Comparison of ENCODE assay signal across 30 cellular contexts in genomic region chr1:115233598-115233997, GRCh38.
DNase-seq lines count a peak whose midpoint lies in the region; ATAC-seq, FAIRE-seq and TF ChIP-seq lines count a peak whose summit lies in the region.
"Had no signal": no experiment of that assay in that cellular context is flagged by ENCODE, and none has a peak within 500 bp of the region (broad histone marks: within the 10 kb centered on the region; RNA-seq: fewer than 3 reads in every experiment).

No MANE protein-coding gene starts in this region.

- H3K27ac Mint-ChIP-seq in activated naive CD4-positive, alpha-beta T cell treated with anti-CD3 and anti-CD28 coated beads for 36 hours = no peak overlapping the region
- H3K27ac Mint-ChIP-seq: CD4-positive, CD25-positive, alpha-beta regulatory T cell; progenitor cell of endocrine pancreas; T-helper 17 cell had no signal

- no peaks in the 10 kb centered on the region for H3K27me3 Mint-ChIP-seq in activated naive CD4-positive, alpha-beta T cell treated with anti-CD3 and anti-CD28 coated beads for 36 hours (ENCODE audit: low read depth)
- H3K27me3 Mint-ChIP-seq: CD4-positive, CD25-positive, alpha-beta regulatory T cell; progenitor cell of endocrine pancreas had no signal

- no peak overlapping the region for H3K9ac ChIP-seq in IMR-90 (ENCODE audit: low read depth, low read length)

- no peak overlapping the region for H3K4me2 ChIP-seq in IMR-90 (ENCODE audit: low read depth, low read length)
- H3K4me2 ChIP-seq: hepatocyte had no signal

- H3K4me3 Mint-ChIP-seq in activated naive CD4-positive, alpha-beta T cell treated with anti-CD3 and anti-CD28 coated beads for 36 hours = no peak overlapping the region
- H3K4me3 Mint-ChIP-seq: T-helper 17 cell had no signal

- H3K4me3 ChIP-seq in A673 (ENCODE audit: low read depth, low read length, poor library complexity, severe bottlenecking) (no peak overlapping the region), IMR-90 (ENCODE audit: insufficient read depth, low read depth, low read length) (no peak overlapping the region), small intestine (ENCODE audit: low read depth in 1 of 2, low read length in 2 of 2) (no peak overlapping the region)
- H3K4me3 ChIP-seq: esophagus muscularis mucosa, hepatocyte, MG63, SK-N-MC had no signal

- no peak overlapping the region for H3K27ac ChIP-seq in A673 (ENCODE audit: low read depth, low read length, poor library complexity, severe bottlenecking)
- no peak overlapping the region for H3K27ac ChIP-seq in IMR-90 (ENCODE audit: insufficient read depth, low read length)
- H3K27ac ChIP-seq in small intestine (ENCODE audit: low read depth in 1 of 2, low read length in 1 of 2) = no peak overlapping the region
- H3K27ac ChIP-seq: 22Rv1, esophagus muscularis mucosa, hepatocyte, neutrophil, RWPE1, SK-N-MC had no signal

- H3K4ac ChIP-seq in IMR-90 (ENCODE audit: low read depth, low read length) = no peak overlapping the region; the same call in 1 of the 2 replicates

- H3K27me3 ChIP-seq in A673 (replicated peaks; ENCODE audit: insufficient read depth, low read depth, low read length, poor library complexity) (no peaks in the 10 kb centered on the region), IMR-90 (ENCODE audit: control insufficient read depth, insufficient read depth, low read length) (no peaks in the 10 kb centered on the region), small intestine (ENCODE audit: control insufficient read depth in 2 of 2, insufficient read depth in 2 of 2, low read length in 2 of 2) (no peaks in the 10 kb centered on the region)
- H3K27me3 ChIP-seq: esophagus muscularis mucosa, hepatocyte, MG63, neutrophil had no signal

- no peak for TF ChIP-seq CTCF in A673 (conservative IDR thresholded peaks at IDR 0.05; ENCODE audit: low read depth, low read length)
- no peak for TF ChIP-seq CTCF in IMR-90 (conservative IDR thresholded peaks at IDR 0.05; ENCODE audit: low read depth, low read length)

- WGBS in IMR-90 (ENCODE audit: extremely low coverage in 2 of 2, insufficient read length in 1 of 2), 2 experiments = no CpG with 5 or more reads among the region's 5 CpGs
- 49 to 62% (median 61%) methylated on average over 5 of the region's 5 CpGs for WGBS in small intestine, 3 donors

- DNase-seq in DMS53 (lab: John Stamatoyannopoulos, UW) (peak; percentile 11), DMS53 treated with DMSO at 0.1 percent for 48 hours (lab: John Stamatoyannopoulos, UW; ENCODE audit: unreplicated experiment) (no peak), A673 (ENCODE audit: low spot score) (peak; percentile 39), IMR-90 (no peak), islet precursor cell (peak; percentile 89), small intestine (no peak)
- DNase-seq in activated naive CD4-positive, alpha-beta T cell treated with anti-CD3 and anti-CD28 coated beads for 36 hours = no peak
- DNase-seq: activated CD4-positive, alpha-beta T cell treated with anti-CD3 and anti-CD28 coated beads for 4 hours; activated T-cell treated with anti-CD3 and anti-CD28 coated beads for 4 hours; CD4-positive, CD25-positive, alpha-beta regulatory T cell; KG1; left cardiac atrium; MG63; NCI-H1694; NCI-H774; stimulated activated naive CD4-positive, alpha-beta T cell treated with Interleukin-2 at 50 U/mL for 16 hours; T-helper 17 cell had no signal

- peak overlapping the region; percentile 16; the same call in 1 of the 2 replicates for H3K18ac ChIP-seq in IMR-90 (ENCODE audit: low read depth, low read length)

- H2BK20ac ChIP-seq in IMR-90 (ENCODE audit: low read depth, low read length) = no peak overlapping the region

- POLR2A ChIA-PET in A673 (lab: Charles Lee; ENCODE audit: low non-redundant PET) (no interaction called here), IMR-90 (lab: Charles Lee; ENCODE audit: unreplicated experiment) (no interaction called here)

- H3K9me3 ChIP-seq in A673 (ENCODE audit: low read depth, low read length, poor library complexity, severe bottlenecking) (no peaks in the 10 kb centered on the region), IMR-90 (ENCODE audit: control insufficient read depth, insufficient read depth, low read length) (0 out of 2 replicates have a peak, but pooled peaks cover 2% of the 10 kb centered on the region), small intestine (ENCODE audit: control insufficient read depth, low read depth) (no peaks in the 10 kb centered on the region)
- H3K9me3 ChIP-seq: esophagus muscularis mucosa, neutrophil had no signal

- no peaks in the 10 kb centered on the region for H3K9me3 Mint-ChIP-seq in activated naive CD4-positive, alpha-beta T cell treated with anti-CD3 and anti-CD28 coated beads for 36 hours

- peaks cover 11% of the 10 kb centered on the region for H3K4me1 ChIP-seq in A673 (ENCODE audit: insufficient read depth, low read length, poor library complexity, severe bottlenecking)
- H3K4me1 ChIP-seq in IMR-90 (ENCODE audit: control insufficient read depth, insufficient read depth, low read length) = no peaks in the 10 kb centered on the region; the same call in 1 of the 2 replicates
- H3K4me1 ChIP-seq in small intestine (ENCODE audit: control insufficient read depth in 2 of 2, insufficient read depth in 1 of 2, low read depth in 1 of 2, low read length in 1 of 2) = peaks cover 0 to 11% of the 10 kb centered on the region in 2 donors
- H3K4me1 ChIP-seq: esophagus muscularis mucosa had no signal

- no peak overlapping the region for H4K91ac ChIP-seq in IMR-90 (ENCODE audit: insufficient read depth, low read depth, low read length)

- no peak overlapping the region for H4K8ac ChIP-seq in IMR-90 (ENCODE audit: low read depth in 2 of 2, low read length in 2 of 2)

- ATAC-seq in IMR-90 (ENCODE audit: low read depth) (no peak), GM18858 (IDR thresholded peaks at IDR 0.05; ENCODE audit: unreplicated experiment) (no peak)
- ATAC-seq: T-helper 17 cell had no signal

- H3K9me1 ChIP-seq in IMR-90 (ENCODE audit: insufficient read depth, low read length) = no peaks in the 10 kb centered on the region

- BruUV-seq in A673 (replicated peaks; lab: Mats Ljungman, UMichigan) = no TSS peak
- no TSS peak for BruUV-seq in IMR-90 (replicated peaks; lab: Mats Ljungman, UMichigan)

- H2AK9ac ChIP-seq in IMR-90 (replicated peaks; ENCODE audit: low read depth, low read length, poor library complexity) = no peak overlapping the region

- H3K4me1 Mint-ChIP-seq in activated naive CD4-positive, alpha-beta T cell treated with anti-CD3 and anti-CD28 coated beads for 36 hours (ENCODE audit: low read depth) = no peaks in the 10 kb centered on the region
- H3K4me1 Mint-ChIP-seq: CD4-positive, CD25-positive, alpha-beta regulatory T cell; T-helper 17 cell had no signal

- H3K79me1 ChIP-seq in IMR-90 (ENCODE audit: low read depth in 1 of 2, low read length in 2 of 2) = no peaks in the 10 kb centered on the region

- no peak overlapping the region for H2BK5ac ChIP-seq in IMR-90 (ENCODE audit: low read depth, low read length, poor library complexity, severe bottlenecking)

- peak overlapping the region; percentile 45; the same call in 1 of the 2 replicates for H3K14ac ChIP-seq in IMR-90 (replicated peaks; ENCODE audit: low read depth, low read length)

- no peak overlapping the region for H3K23ac ChIP-seq in IMR-90 (ENCODE audit: low read depth, low read length)

- dilution Hi-C loops in IMR-90 (cut with HindIII; ENCODE audit: low sequenced_read_pairs, unreplicated experiment) = no loop called here

- H4K20me1 ChIP-seq in IMR-90 (ENCODE audit: insufficient read depth, low read length) = no peaks in the 10 kb centered on the region

- in situ Hi-C loops in IMR-90 (cut with MboI; ENCODE audit: low sequenced_read_pairs) = no loop called here

- peak overlapping the region; percentile 45; the same call in 1 of the 3 replicates for H2BK15ac ChIP-seq in IMR-90 (ENCODE audit: low read depth, low read length)

- H2AFZ ChIP-seq in IMR-90 (replicated peaks; ENCODE audit: low read length, poor library complexity) = peak overlapping the region; percentile 13
- H2AFZ ChIP-seq: hepatocyte had no signal

- TF ChIP-seq POLR2A in IMR-90 (IDR thresholded peaks at IDR 0.05; ENCODE audit: low read depth, low read length) = no peak

- FAIRE-seq in small intestine (lab: Jason Lieb, UNC) = no peak
- FAIRE-seq: astrocyte, D721Med, frontal cortex, GM19239, HTR-8/SVneo had no signal

- intact Hi-C loops in A673 (cut with micrococcal nuclease; ENCODE audit: unreplicated experiment) = no loop called here
- intact Hi-C loops in IMR-90 (cut with micrococcal nuclease) = no loop called here
- intact Hi-C loops in activated naive CD4-positive, alpha-beta T cell treated with anti-CD3 and anti-CD28 coated beads for 36 hours (cut with micrococcal nuclease) = no loop called here

- no peak overlapping the region for H3K56ac ChIP-seq in IMR-90 (ENCODE audit: extremely low read depth, insufficient read depth, low read length)

- no peak overlapping the region for H2BK120ac ChIP-seq in IMR-90 (ENCODE audit: low read depth, low read length)

- no peak overlapping the region for H4K5ac ChIP-seq in IMR-90 (ENCODE audit: low read depth, low read length)

- no peak for TF ChIP-seq RAD21 in IMR-90 (IDR thresholded peaks at IDR 0.05; ENCODE audit: low read length)

- CTCF ChIA-PET in A673 (lab: Charles Lee) (no interaction called here), IMR-90 (lab: Yijun Ruan, JAX) (no interaction called here)
- CTCF ChIA-PET in activated naive CD4-positive, alpha-beta T cell treated with anti-CD3 and anti-CD28 coated beads for 36 hours (lab: Charles Lee) = no interaction called here

- peak overlapping the region; percentile 53 for H2AK5ac ChIP-seq in IMR-90 (ENCODE audit: low read depth, low read length)

- no peaks in the 10 kb centered on the region for H3K36me3 ChIP-seq in A673 (ENCODE audit: insufficient read depth, low read length, poor library complexity, severe bottlenecking)
- H3K36me3 ChIP-seq in IMR-90 (ENCODE audit: control insufficient read depth, insufficient read depth, low read length) = no peaks in the 10 kb centered on the region
- H3K36me3 ChIP-seq in small intestine (ENCODE audit: control insufficient read depth in 2 of 2, insufficient read depth in 2 of 2, low read length in 2 of 2) = peaks cover 0 to 2% of the 10 kb centered on the region in 2 donors
- H3K36me3 ChIP-seq: esophagus muscularis mucosa, MG63, neutrophil had no signal

- no peaks in the 10 kb centered on the region for H3K36me3 Mint-ChIP-seq in activated naive CD4-positive, alpha-beta T cell treated with anti-CD3 and anti-CD28 coated beads for 36 hours (ENCODE audit: low read depth)
- H3K36me3 Mint-ChIP-seq: CD4-positive, CD25-positive, alpha-beta regulatory T cell had no signal

TF ChIP-seq in IMR-90, 13 proteins besides CTCF, POLR2A, EP300 and RAD21 (continues in another document):
- TF ChIP-seq CEBPB (IDR thresholded peaks at IDR 0.05; ENCODE audit: low read depth, low read length) = no peak
- TF ChIP-seq RFX5 (IDR thresholded peaks at IDR 0.05; ENCODE audit: low read depth, low read length) = no peak
- no peak for TF ChIP-seq NFE2L2 (IDR thresholded peaks at IDR 0.05; ENCODE audit: low read depth, low read length)
- TF ChIP-seq RCOR1 (IDR thresholded peaks at IDR 0.05; ENCODE audit: insufficient replicate concordance, low read length) = no peak

Comparison
In these comparisons a context has a peak if more than half of its experiments do, and no peak if none do; other contexts are left out.
1. DNase-seq: peak in DMS53 (single experiment), A673 (single experiment) and islet precursor cell (single experiment); none in DMS53 treated with DMSO at 0.1 percent for 48 hours (single experiment), IMR-90 (single experiment), small intestine (single experiment) and activated naive CD4-positive, alpha-beta T cell treated with anti-CD3 and anti-CD28 coated beads for 36 hours (single experiment).